ENCODE assay signal across 8 cellular contexts in genomic region chr7:97118306-97118917, GRCh38. TPM values are rescaled to one million over a fixed set of nuclear protein-coding genes. Genes with fewer than 3 reads are reported as not detected.
DNase-seq lines count a peak whose midpoint lies in the region; ATAC-seq and TF ChIP-seq lines count a peak whose summit lies in the region.

No MANE protein-coding gene starts in this region.

- POLR2A ChIA-PET in CD8-positive, alpha-beta T cell (lab: Charles Lee) = interaction anchor here (1.0 to 1.2 kb wide), 2 partner anchors 754 to 1133 kb away, joined by 3 read pairs; partner anchors contain the start of gene ASNS

- no peak for TF ChIP-seq CTCF in CD8-positive, alpha-beta T cell (IDR thresholded peaks at IDR 0.05)
- no peak for TF ChIP-seq CTCF in coronary artery (IDR thresholded peaks at IDR 0.05)
- TF ChIP-seq CTCF in nephron progenitor cell (IDR thresholded peaks at IDR 0.05) = no peak

- H3K4me3 Mint-ChIP-seq in CD8-positive, alpha-beta T cell = peak overlapping the region; percentile 97
- H3K4me3 Mint-ChIP-seq in nephron progenitor cell = peak overlapping the region; percentile 98

- H3K27ac ChIP-seq in CD8-positive, alpha-beta T cell (ENCODE audit: low read depth, low read length) = no peak overlapping the region
- peak overlapping the region in 1 of 2 donors; percentile 29 for H3K27ac ChIP-seq in coronary artery

- no peak for DNase-seq in CD8-positive, alpha-beta T cell
- DNase-seq in MG63 (no peak), coronary artery (ENCODE audit: low spot score) (no peak), nephron progenitor cell (no peak), T-helper 9 cell (no peak), NCI-H187 treated with DMSO at 0.1 percent for 48 hours (lab: John Stamatoyannopoulos, UW) (no peak), medulla oblongata (ENCODE audit: extremely low spot score) (no peak)

- peaks cover 9% of the 10 kb centered on the region for H3K36me3 Mint-ChIP-seq in CD8-positive, alpha-beta T cell
- H3K36me3 Mint-ChIP-seq in nephron progenitor cell (ENCODE audit: low read depth) = peaks cover 39% of the 10 kb centered on the region

- no peak for ATAC-seq in CD8-positive, alpha-beta T cell
- no peak for ATAC-seq in HG03135 (IDR thresholded peaks at IDR 0.05; ENCODE audit: unreplicated experiment)

- H3K4me1 ChIP-seq in CD8-positive, alpha-beta T cell (ENCODE audit: insufficient read depth, low read length) = peaks cover 15% of the 10 kb centered on the region

- H3K9me3 ChIP-seq in CD8-positive, alpha-beta T cell (ENCODE audit: low read length) = no peaks in the 10 kb centered on the region
- no peaks in the 10 kb centered on the region for H3K9me3 ChIP-seq in MG63

- no peaks in the 10 kb centered on the region for H3K27me3 ChIP-seq in CD8-positive, alpha-beta T cell (ENCODE audit: insufficient read depth, low read length)
- H3K27me3 ChIP-seq in MG63 = no peaks in the 10 kb centered on the region

- H3K27me3 Mint-ChIP-seq in CD8-positive, alpha-beta T cell (ENCODE audit: low read depth) = peaks cover under 1% of the 10 kb centered on the region
- H3K27me3 Mint-ChIP-seq in nephron progenitor cell (ENCODE audit: low read depth, poor library complexity) = no peaks in the 10 kb centered on the region

- H3K4me3 ChIP-seq in CD8-positive, alpha-beta T cell (ENCODE audit: low read depth, low read length) = peak overlapping the region; percentile 70
- peak overlapping the region; percentile 80 for H3K4me3 ChIP-seq in MG63
- peak overlapping the region; percentile 81 for H3K4me3 ChIP-seq in coronary artery

- H3K9me3 Mint-ChIP-seq in CD8-positive, alpha-beta T cell = peaks cover 2% of the 10 kb centered on the region
- peaks cover 31% of the 10 kb centered on the region for H3K9me3 Mint-ChIP-seq in nephron progenitor cell

- peak overlapping the region; percentile 76 for H3K27ac Mint-ChIP-seq in CD8-positive, alpha-beta T cell
- H3K27ac Mint-ChIP-seq in nephron progenitor cell = peak overlapping the region; percentile 51

- CTCF ChIA-PET in CD8-positive, alpha-beta T cell (lab: Charles Lee) = interaction anchor here (0.9 to 2.5 kb wide), 2 partner anchors 10 to 14 kb away, joined by 3 to 10 read pairs; no protein-coding TSS in a partner anchor

- H3K36me3 ChIP-seq in CD8-positive, alpha-beta T cell (ENCODE audit: insufficient read depth, low read length) = no peaks in the 10 kb centered on the region
- no peaks in the 10 kb centered on the region for H3K36me3 ChIP-seq in MG63

- H3K4me1 Mint-ChIP-seq in CD8-positive, alpha-beta T cell (ENCODE audit: low read depth) = peaks cover 47% of the 10 kb centered on the region
- peaks cover 41% of the 10 kb centered on the region for H3K4me1 Mint-ChIP-seq in nephron progenitor cell

- intact Hi-C loops in CD8-positive, alpha-beta T cell (cut with DNase I, micrococcal nuclease) = loop anchor here (5.0 to 10.0 kb wide), 5 partner anchors 416 to 1756 kb away; partner anchors contain the start of genes BRI3 (in 2 of the 2), TMEM130 (in 1 of the 2) and TRRAP (in 1 of the 2)

RNA-seq across cellular contexts. Expression of gene SDHAF3, which starts 0.9 kb away (rescaled TPM):
- 1 to 10 TPM; 3.5 to 4.6 TPM for total RNA-seq in CD8-positive, alpha-beta T cell
- 13.8 and 26.7 TPM in 2 replicates for total RNA-seq in MG63 (2014; rRNA removed; shearing (Covaris generic); ENCODE audit: low replicate concordance)
